Comparison of ENCODE assay signal across 12 cellular contexts in genomic region chr3:45560270-45561020, GRCh38. TPM values are rescaled to one million over a fixed set of nuclear protein-coding genes. Genes with fewer than 3 reads are reported as not detected.
DNase-seq lines count a peak whose midpoint lies in the region; ATAC-seq, FAIRE-seq and TF ChIP-seq lines count a peak whose summit lies in the region.
"Had no signal": no experiment of that assay in that cellular context is flagged by ENCODE, and none has a peak within 500 bp of the region (broad histone marks: within the 10 kb centered on the region; RNA-seq: fewer than 3 reads in every experiment).

No MANE protein-coding gene starts in this region.

- H3K27ac ChIP-seq in K562 (ENCODE audit: extremely low read depth, low read depth, low read length) = no peak overlapping the region
- peak overlapping the region in 2 of 4 donors; percentile 38 to 65 for H3K27ac ChIP-seq in pancreas

- intact Hi-C loops in K562 (cut with micrococcal nuclease) = no loop called here
- intact Hi-C loops in left cardiac atrium (cut with DNase I) = no loop called here
- intact Hi-C loops in pancreas (cut with DNase I) = no loop called here

- POLR2A ChIA-PET in K562 (lab: Yijun Ruan, JAX) = interaction anchor here (0.6 to 2.3 kb wide), 4 partner anchors 10 to 545 kb away, joined by 3 to 7 read pairs (median 4); no protein-coding TSS in a partner anchor

- 40% methylated on average over 12 of the region's 12 CpGs for WGBS in K562 (ENCODE audit: insufficient coverage, low coverage, missing lambda C conversion rate)
- 76 to 79% methylated on average over 12 of the region's 12 CpGs for WGBS in pancreas, 2 donors

- H3K36me3 ChIP-seq in K562 (ENCODE audit: control insufficient read depth, insufficient read depth, low read length) = no peaks in the 10 kb centered on the region
- no peaks in the 10 kb centered on the region for H3K36me3 ChIP-seq in pancreas

- in situ Hi-C loops in K562 (cut with MboI) = no loop called here

- TF ChIP-seq EP300 in K562 (IDR thresholded peaks at IDR 0.05; ENCODE audit: low read length) = no peak

- FAIRE-seq in K562 (lab: Jason Lieb, UNC) = no peak
- no peak for FAIRE-seq in pancreas (lab: Jason Lieb, UNC)

- H3K9ac ChIP-seq in K562 (ENCODE audit: insufficient read depth in 1 of 2, low read depth in 2 of 2, low read length in 2 of 2) = no peak overlapping the region

- H4K20me1 ChIP-seq in K562 (replicated peaks; ENCODE audit: control insufficient read depth, insufficient read depth, low read length) = no peaks in the 10 kb centered on the region

- DNase-seq in AG08395 (ENCODE audit: low spot score) (peak; percentile 20), K562 (ENCODE audit: extremely low read depth in 1 of 4, low spot score in 3 of 4) (no peak), left cardiac atrium (peak; percentile 77), pancreas (no peak), HuH-7 (ENCODE audit: low spot score) (no peak), NCI-H2171 (lab: John Stamatoyannopoulos, UW) (no peak)
- DNase-seq: H7; NCI-H510A treated with DMSO at 0.1 percent for 48 hours; stimulated activated CD4-positive, alpha-beta T cell treated with anti-CD3 and anti-CD28 coated beads, Interleukin-1b, Interleukin-23, amount 100 ng/mL, for 48 hours had no signal

- H3K4me2 ChIP-seq in K562 (ENCODE audit: insufficient read depth, low read length) = no peak overlapping the region

- no TSS peak for BruUV-seq in K562 (replicated peaks; lab: Mats Ljungman, UMichigan)

- H3K9me1 ChIP-seq in K562 (ENCODE audit: control insufficient read depth, insufficient read depth, low read length) = no peaks in the 10 kb centered on the region

- peak overlapping the region; percentile 47; the same call in 1 of the 2 replicates for H2AFZ ChIP-seq in K562 (ENCODE audit: low read depth, low read length)

- ATAC-seq in K562 (no peak), left cardiac atrium (peak; percentile 91 to 92), pancreas (peak in 3 of 4 donors; percentile 67 to 79 (median 71)), HG03039 (IDR thresholded peaks at IDR 0.05; ENCODE audit: unreplicated experiment) (no peak), HG02938 (IDR thresholded peaks at IDR 0.05; ENCODE audit: unreplicated experiment) (no peak)
- ATAC-seq: activated naive CD4-positive, alpha-beta T cell treated with anti-CD3 and anti-CD28 coated beads, Interleukin-2, amount 50 U/mL, for 72 hours had no signal

- no peak for TF ChIP-seq CTCF in K562 (IDR thresholded peaks at IDR 0.05 in 2 of 3, conservative IDR thresholded peaks at IDR 0.05 in 1 of 3; ENCODE audit: insufficient read depth in 2 of 3, low read depth in 1 of 3, low read length in 3 of 3)
- no peak for TF ChIP-seq CTCF in pancreas (IDR thresholded peaks at IDR 0.05)

- H3K4me3 ChIP-seq in K562 (no peak overlapping the region), pancreas (no peak overlapping the region)

- TF ChIP-seq RAD21 in K562 (CRISPR knock-in tag; conservative IDR thresholded peaks at IDR 0.05 in 1 of 2, IDR thresholded peaks at IDR 0.05 in 1 of 2) = no peak

- H3K27me3 ChIP-seq in K562 (ENCODE audit: control insufficient read depth in 2 of 2, insufficient read depth in 2 of 2, low read length in 2 of 2) = no peaks in the 10 kb centered on the region
- H3K27me3 ChIP-seq in pancreas = no peaks in the 10 kb centered on the region

- H3K9me3 ChIP-seq in K562 (replicated peaks; ENCODE audit: control insufficient read depth, insufficient read depth, low read depth, low read length) (0 out of 2 replicates have a peak, but pooled peaks cover 3% of the 10 kb centered on the region), pancreas (no peaks in the 10 kb centered on the region)

- no peak for TF ChIP-seq POLR2A in K562 (conservative IDR thresholded peaks at IDR 0.05)

- no peaks in the 10 kb centered on the region for H3K79me2 ChIP-seq in K562 (ENCODE audit: control insufficient read depth, insufficient read depth, low read length)

- CTCF ChIA-PET in K562 (lab: Yijun Ruan, JAX; ENCODE audit: low intra/inter-chr PET ratio) = no interaction called here

- H3K4me1 ChIP-seq in K562 (replicated peaks in 1 of 2; ENCODE audit: control insufficient read depth in 2 of 2, insufficient read depth in 2 of 2, low read length in 2 of 2) = no peaks in the 10 kb centered on the region; a peak in 1 of 5 replicates
- peaks cover 0 to 8% (median 0%) of the 10 kb centered on the region in 3 donors for H3K4me1 ChIP-seq in pancreas

TF ChIP-seq in K562, 482 proteins besides CTCF, POLR2A, EP300 and RAD21:
- TF ChIP-seq CEBPB (tag; IDR thresholded peaks at IDR 0.05) (peak; percentile 39; the same call in 1 of the 2 replicates), POLR3G (IDR thresholded peaks at IDR 0.05; ENCODE audit: extremely low read depth, insufficient read length, insufficient replicate concordance) (no peak)

RNA-seq across cellular contexts. Expression of gene LIMD1, which starts 34.1 kb away (rescaled TPM):
- 68.0 and 142 TPM in 2 replicates for total RNA-seq in K562 (2011; cell fraction: chromatin; rRNA removed; ENCODE audit: low replicate concordance)
- total RNA-seq in K562 (2011; cell fraction: nucleolus; rRNA removed) = 68.2 and 70.8 TPM in 2 replicates
- 73.4 and 82.1 TPM in 2 replicates for total RNA-seq in K562 (2011; cell fraction: nucleoplasm; rRNA removed)
- total RNA-seq in K562 (2014; rRNA removed) = 12.4 and 19.0 TPM in 2 replicates
- 12.9 and 15.4 TPM in 2 replicates for total RNA-seq in K562 (2014; rRNA removed; fragmentation: Illumina TruSeq; extraction: Trizol)
- total RNA-seq in K562 (2015; rRNA removed; fragmentation: Illumina TruSeq; extraction: Trizol) = 15.8 and 17.7 TPM in 2 replicates
- 31.2 and 34.5 TPM in 2 replicates for total RNA-seq in K562 (2021)
- 21.2 and 25.8 TPM in 2 replicates for polyA plus RNA-seq in K562 (2011; rRNA removed)
- polyA plus RNA-seq in K562 (2011; cell fraction: cytosol; rRNA removed) = 17.5 and 23.9 TPM in 2 replicates
- 64.7 and 116 TPM in 2 replicates for polyA plus RNA-seq in K562 (2011; cell fraction: nucleus; rRNA removed)
- polyA plus RNA-seq in K562 (2012) = 16.4 and 17.1 TPM in 2 replicates
- polyA plus RNA-seq in K562 (2014; fragmentation: Illumina TruSeq; extraction: Trizol) = 15.7 and 16.9 TPM in 2 replicates
- 1 to 10 TPM; 1.3 to 1.4 TPM for polyA plus RNA-seq in K562 (2014; fragmentation: Nextera tagmentation; extraction: Ambion mirVana)
- 15.6 and 17.5 TPM in 2 replicates for polyA plus RNA-seq in K562 (2014; rRNA removed)
- polyA minus RNA-seq in K562 (2011; rRNA and poly(A)+ RNA removed) = 20.8 and 31.8 TPM in 2 replicates
- polyA minus RNA-seq in K562 (2011; cell fraction: cytosol; rRNA and poly(A)+ RNA removed) = 22.5 and 23.9 TPM in 2 replicates
- 27.7 and 31.9 TPM in 2 replicates for polyA minus RNA-seq in K562 (2011; cell fraction: nucleus; rRNA and poly(A)+ RNA removed)
- 10 to 100 TPM; 20.5 to 22.8 TPM for total RNA-seq in left cardiac atrium
- 10 to 100 TPM; 13.9 to 27.9 (median 17.6) TPM for total RNA-seq in pancreas
- 10 to 100 TPM in 1 of 2 donors, 1 to 10 TPM in 1; 5.8 to 11.6 TPM for polyA plus RNA-seq in pancreas

Comparison
In these comparisons a context has a peak if more than half of its experiments do, and no peak if none do; other contexts are left out.
1. DNase-seq: peak in AG08395 (single experiment) and left cardiac atrium (single experiment); none in K562 (0 of 4), pancreas (0 of 6), HuH-7 (single experiment) and NCI-H2171 (single experiment).
2. ATAC-seq: peak in left cardiac atrium (2 of 2) and pancreas (3 of 4); none in K562 (single experiment), HG03039 (single experiment) and HG02938 (single experiment).